Comparison of ENCODE assay signal across 24 cellular contexts in the genomic region with DNA sequence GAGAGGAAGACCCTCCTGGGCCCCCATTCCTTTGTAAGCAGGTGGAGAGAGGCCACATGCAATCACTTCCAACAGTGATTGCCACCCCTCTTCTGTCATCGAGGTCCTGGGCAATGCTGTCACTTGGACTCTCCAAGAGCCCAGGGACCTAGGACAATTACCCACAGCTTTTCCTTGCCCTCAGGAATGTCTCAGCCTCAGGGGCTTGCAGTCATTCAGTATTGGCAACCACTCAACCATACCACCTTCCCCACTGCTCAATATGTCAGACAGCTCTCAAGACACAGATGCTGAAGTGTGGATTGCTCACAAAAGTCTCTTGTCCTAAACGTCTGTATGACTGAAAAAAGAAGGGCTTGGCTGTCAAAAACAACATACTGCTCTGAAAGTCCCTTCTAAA.
DNase-seq lines count a peak whose midpoint lies in the region; TF ChIP-seq lines count a peak whose summit lies in the region.
"Had no signal": no experiment of that assay in that cellular context is flagged by ENCODE, and none has a peak within 500 bp of the region (broad histone marks: within the 10 kb centered on the region; RNA-seq: fewer than 3 reads in every experiment).

No MANE protein-coding gene starts in this region.

- TF ChIP-seq CTCF in MCF 10A (IDR thresholded peaks at IDR 0.05; ENCODE audit: unreplicated experiment) (no peak), thyroid gland (IDR thresholded peaks at IDR 0.05) (no peak), ascending aorta (IDR thresholded peaks at IDR 0.05) (no peak), colonic mucosa (IDR thresholded peaks at IDR 0.05) (no peak)

- WGBS in mesenchymal stem cell: 74% methylated on average over 2 of the region's 2 CpGs
- 26 to 29% methylated on average over 2 of the region's 2 CpGs for WGBS in thyroid gland, 2 donors

- POLR2A ChIA-PET in MCF 10A (lab: Yijun Ruan, JAX): interaction anchor here (1.0 to 30.6 kb wide), 7 partner anchors 5 to 120 kb away, joined by 4 to 881 read pairs (median 588); a partner anchor contains a TSS

- H3K4me1 ChIP-seq in mesenchymal stem cell (ENCODE audit: control insufficient read depth, insufficient read depth, low read depth, low read length) (peaks cover 17% of the 10 kb centered on the region), thyroid gland (peaks cover 10 to 15% of the 10 kb centered on the region in 2 donors), ascending aorta (peaks cover 0 to 5% of the 10 kb centered on the region in 2 donors), colonic mucosa (no peaks in the 10 kb centered on the region)
- H3K4me1 ChIP-seq: parathyroid adenoma, Peyer's patch, right lobe of liver, SJCRH30 had no signal

- no peak overlapping the region for H3K14ac ChIP-seq in mesenchymal stem cell (ENCODE audit: low read length in 2 of 2)

- no peaks in the 10 kb centered on the region for H3K79me1 ChIP-seq in mesenchymal stem cell (replicated peaks; ENCODE audit: low read length, poor library complexity, severe bottlenecking)

- BruUV-seq in MCF 10A (replicated peaks; lab: Mats Ljungman, UMichigan): no TSS peak

- H3K36me3 Mint-ChIP-seq in MCF 10A (ENCODE audit: insufficient read depth, unreplicated experiment): peaks cover 74% of the 10 kb centered on the region
- H3K36me3 Mint-ChIP-seq: activated naive CD4-positive, alpha-beta T cell treated with anti-CD3 and anti-CD28 coated beads, Interleukin-2, amount 10 ng/mL, durations not matched to agents 7 days and 5 days had no signal

- H3K18ac ChIP-seq in mesenchymal stem cell (ENCODE audit: low read depth in 1 of 2, low read length in 2 of 2): no peak overlapping the region

- H3K9me3 ChIP-seq in mesenchymal stem cell (ENCODE audit: control insufficient read depth, low read length): no peaks in the 10 kb centered on the region
- H3K9me3 ChIP-seq in thyroid gland: no peaks in the 10 kb centered on the region
- H3K9me3 ChIP-seq in ascending aorta: no peaks in the 10 kb centered on the region
- H3K9me3 ChIP-seq in colonic mucosa: no peaks in the 10 kb centered on the region
- H3K9me3 ChIP-seq: Peyer's patch, right lobe of liver, SJCRH30, tibial nerve had no signal

- no peaks in the 10 kb centered on the region for H3K27me3 Mint-ChIP-seq in MCF 10A (ENCODE audit: insufficient read depth, unreplicated experiment)

- peak overlapping the region; percentile 63 for H3K27ac Mint-ChIP-seq in MCF 10A (ENCODE audit: low read depth, unreplicated experiment)
- H3K27ac Mint-ChIP-seq: activated naive CD4-positive, alpha-beta T cell treated with anti-CD3 and anti-CD28 coated beads, Interleukin-2, amount 10 ng/mL, durations not matched to agents 7 days and 5 days; stimulated activated naive CD8-positive, alpha-beta T cell treated with anti-CD3 and anti-CD28 coated beads, Interleukin-15, amount 100 ng/mL, for 72 hours; T-helper 1 cell treated with Interleukin-12 subunit alpha and Interleukin-12 subunit beta and Interleukin-4 antibody, amounts not matched to agents 30 μg/mL and 1 μg/mL, for 36 hours had no signal

- H2BK12ac ChIP-seq in mesenchymal stem cell (ENCODE audit: low read length in 2 of 2): no peak overlapping the region

- no peak for TF ChIP-seq POLR2A in thyroid gland (IDR thresholded peaks at IDR 0.05)

- no peak overlapping the region for H2BK5ac ChIP-seq in mesenchymal stem cell (ENCODE audit: low read depth, low read length, poor library complexity, severe bottlenecking)

- H3K27ac ChIP-seq in mesenchymal stem cell (ENCODE audit: low read length, poor library complexity, severe bottlenecking): peak overlapping the region; percentile 43
- peak overlapping the region in 2 of 3 donors; percentile 56 to 63 for H3K27ac ChIP-seq in thyroid gland
- no peak overlapping the region for H3K27ac ChIP-seq in ascending aorta
- no peak overlapping the region for H3K27ac ChIP-seq in colonic mucosa
- H3K27ac ChIP-seq: parathyroid adenoma, Peyer's patch, right lobe of liver, SJCRH30 had no signal

- no peak overlapping the region for H4K91ac ChIP-seq in mesenchymal stem cell (ENCODE audit: low read length)

- no peak overlapping the region for H3K4me3 ChIP-seq in mesenchymal stem cell (ENCODE audit: insufficient read depth in 1 of 2, low read depth in 1 of 2, low read length in 2 of 2)
- no peak overlapping the region for H3K4me3 ChIP-seq in thyroid gland (replicated peaks in 1 of 3)
- no peak overlapping the region for H3K4me3 ChIP-seq in ascending aorta
- no peak overlapping the region for H3K4me3 ChIP-seq in colonic mucosa
- H3K4me3 ChIP-seq: Peyer's patch, right lobe of liver, SJCRH30, tibial nerve had no signal

- intact Hi-C loops in MCF 10A (cut with micrococcal nuclease) (no loop called here), thyroid gland (cut with DNase I) (loop anchor here (10.0 kb wide), 1 partner anchor 81 kb away; no protein-coding TSS in a partner anchor), ascending aorta (cut with DNase I) (no loop called here), colonic mucosa (cut with DNase I) (no loop called here)

- H3K4me2 ChIP-seq in mesenchymal stem cell (ENCODE audit: low read length, poor library complexity, severe bottlenecking): no peak overlapping the region

- no peak overlapping the region for H2AK5ac ChIP-seq in mesenchymal stem cell (ENCODE audit: low read length, severe bottlenecking)

- H3K27me3 ChIP-seq in mesenchymal stem cell (ENCODE audit: control insufficient read depth in 1 of 2, insufficient read depth in 1 of 2, low read length in 2 of 2) (no peaks in the 10 kb centered on the region), thyroid gland (no peaks in the 10 kb centered on the region), ascending aorta (no peaks in the 10 kb centered on the region), colonic mucosa (no peaks in the 10 kb centered on the region)
- H3K27me3 ChIP-seq: Peyer's patch, right lobe of liver, SJCRH30, tibial nerve had no signal

- no peaks in the 10 kb centered on the region for H3K9me3 Mint-ChIP-seq in MCF 10A (ENCODE audit: unreplicated experiment)
- H3K9me3 Mint-ChIP-seq: activated naive CD4-positive, alpha-beta T cell treated with anti-CD3 and anti-CD28 coated beads, Interleukin-2, amount 10 ng/mL, durations not matched to agents 7 days and 5 days; nephron; stimulated activated naive CD8-positive, alpha-beta T cell treated with anti-CD3 and anti-CD28 coated beads, Interleukin-15, amount 100 ng/mL, for 72 hours; T-helper 1 cell treated with Interleukin-12 subunit alpha and Interleukin-12 subunit beta and Interleukin-4 antibody, amounts not matched to agents 30 μg/mL and 1 μg/mL, for 36 hours had no signal

- peaks cover 62% of the 10 kb centered on the region for H3K4me1 Mint-ChIP-seq in MCF 10A (ENCODE audit: insufficient read depth, unreplicated experiment)
- H3K4me1 Mint-ChIP-seq: activated naive CD4-positive, alpha-beta T cell treated with anti-CD3 and anti-CD28 coated beads, Interleukin-2, amount 10 ng/mL, durations not matched to agents 7 days and 5 days; stimulated activated naive CD8-positive, alpha-beta T cell treated with anti-CD3 and anti-CD28 coated beads, Interleukin-15, amount 100 ng/mL, for 72 hours had no signal

- peaks cover 17 to 31% of the 10 kb centered on the region in 2 experiments for H3K36me3 ChIP-seq in mesenchymal stem cell (ENCODE audit: control insufficient read depth in 1 of 2, insufficient read depth in 2 of 2, low read depth in 1 of 2, low read length in 2 of 2)
- no peaks in the 10 kb centered on the region for H3K36me3 ChIP-seq in thyroid gland
- no peaks in the 10 kb centered on the region for H3K36me3 ChIP-seq in ascending aorta
- H3K36me3 ChIP-seq in colonic mucosa: no peaks in the 10 kb centered on the region
- H3K36me3 ChIP-seq: Peyer's patch, right lobe of liver, SJCRH30, tibial nerve had no signal

- CTCF ChIA-PET in MCF 10A (lab: Yijun Ruan, JAX): interaction anchor here (0.5 to 1.5 kb wide), 7 partner anchors 14 to 256 kb away, joined by 3 to 6 read pairs (median 4); no protein-coding TSS in a partner anchor

- peak; percentile 16 to 68 for DNase-seq in NCI-H524 (lab: John Stamatoyannopoulos, UW)
- no peak for DNase-seq in MCF 10A (ENCODE audit: unreplicated experiment)
- DNase-seq in mesenchymal stem cell: no peak
- peak in 1 of 2 donors; percentile 4 for DNase-seq in thyroid gland
- DNase-seq in ascending aorta (ENCODE audit: low spot score in 2 of 2): no peak
- DNase-seq in colonic mucosa: no peak
- no peak for DNase-seq in NOMO-1 treated with DMSO at 0.1 percent for 48 hours (lab: John Stamatoyannopoulos, UW; ENCODE audit: unreplicated experiment)
- DNase-seq: activated CD4-positive, alpha-beta T cell treated with anti-CD3 and anti-CD28 coated beads for 4 hours; activated naive CD4-positive, alpha-beta T cell treated with anti-CD3 and anti-CD28 coated beads, Interleukin-2, amount 10 ng/mL, durations not matched to agents 7 days and 5 days; amniotic stem cell; caudate nucleus; HCEC 1CT; head of caudate nucleus; NCI-H1105 treated with DMSO at 0.1 percent for 48 hours; NCI-H2081 treated with DMSO at 0.1 percent for 48 hours; NK-92 treated with Interleukin-12 subunit alpha and Interleukin-12 subunit beta, amount 100 ng/mL, for 24 hours; Peyer's patch; right lobe of liver; SJCRH30; stimulated activated naive CD8-positive, alpha-beta T cell treated with anti-CD3 and anti-CD28 coated beads, Interleukin-15, amount 100 ng/mL, for 72 hours had no signal

- no peak overlapping the region for H2BK15ac ChIP-seq in mesenchymal stem cell (ENCODE audit: low read depth, poor library complexity, severe bottlenecking)

- H2BK120ac ChIP-seq in mesenchymal stem cell (ENCODE audit: low read depth, low read length): no peak overlapping the region

- no peak overlapping the region for H3K9ac ChIP-seq in mesenchymal stem cell (ENCODE audit: low read length)
- H3K9ac ChIP-seq in colonic mucosa (ENCODE audit: low read depth in 2 of 2, low read length in 2 of 2): no peak overlapping the region
- H3K9ac ChIP-seq: parathyroid adenoma had no signal

- no peak overlapping the region for H3K4ac ChIP-seq in mesenchymal stem cell (ENCODE audit: low read depth in 1 of 2, low read length in 2 of 2)

- no peak overlapping the region for H2AFZ ChIP-seq in mesenchymal stem cell (ENCODE audit: low read depth, low read length)
- H2AFZ ChIP-seq: parathyroid adenoma had no signal

- H3K23ac ChIP-seq in mesenchymal stem cell (ENCODE audit: low read length in 2 of 2): no peak overlapping the region

- H4K8ac ChIP-seq in mesenchymal stem cell (ENCODE audit: low read length): no peak overlapping the region

- no peak overlapping the region for H3K4me3 Mint-ChIP-seq in MCF 10A (ENCODE audit: unreplicated experiment)
- H3K4me3 Mint-ChIP-seq: activated naive CD4-positive, alpha-beta T cell treated with anti-CD3 and anti-CD28 coated beads, Interleukin-2, amount 10 ng/mL, durations not matched to agents 7 days and 5 days; nephron; stimulated activated naive CD8-positive, alpha-beta T cell treated with anti-CD3 and anti-CD28 coated beads, Interleukin-15, amount 100 ng/mL, for 72 hours; T-helper 1 cell treated with Interleukin-12 subunit alpha and Interleukin-12 subunit beta and Interleukin-4 antibody, amounts not matched to agents 30 μg/mL and 1 μg/mL, for 36 hours had no signal

Comparison
In these comparisons a context has a peak if more than half of its experiments do, and no peak if none do; other contexts are left out.
1. DNase-seq: peak in NCI-H524 (2 of 2); none in MCF 10A (single experiment), mesenchymal stem cell (single experiment), ascending aorta (0 of 2), colonic mucosa (single experiment) and NOMO-1 treated with DMSO at 0.1 percent for 48 hours (single experiment).
2. H3K27ac ChIP-seq: peak in mesenchymal stem cell (single experiment) and thyroid gland (2 of 3); none in ascending aorta (0 of 2) and colonic mucosa (single experiment).